In genomic region chr7:44259547-44260457, GRCh38 we compare ENCODE assay signal across 10 cellular contexts. TPM values are rescaled to one million over a fixed set of nuclear protein-coding genes. Genes with fewer than 3 reads are reported as not detected.
DNase-seq lines count a peak whose midpoint lies in the region; ATAC-seq, FAIRE-seq and TF ChIP-seq lines count a peak whose summit lies in the region.
"Had no signal": no experiment of that assay in that cellular context is flagged by ENCODE, and none has a peak within 500 bp of the region (broad histone marks: within the 10 kb centered on the region; RNA-seq: fewer than 3 reads in every experiment).

No MANE protein-coding gene starts in this region.

- peak overlapping the region; percentile 95 for H3K27ac Mint-ChIP-seq in HFFc6
- no peak overlapping the region for H3K27ac Mint-ChIP-seq in astrocyte (ENCODE audit: unreplicated experiment)
- peak overlapping the region; percentile 91 for H3K27ac Mint-ChIP-seq in stimulated activated effector memory CD8-positive, alpha-beta T cell treated with anti-CD3 and anti-CD28 coated beads, Interleukin-12 subunit alpha, Interleukin-12 subunit beta, amount 100 ng/mL, for 72 hours

- H3K9me3 ChIP-seq in astrocyte (ENCODE audit: insufficient read depth, low read depth, low read length) = no peaks in the 10 kb centered on the region
- H3K9me3 ChIP-seq in right atrium auricular region = no peaks in the 10 kb centered on the region
- H3K9me3 ChIP-seq: neutrophil had no signal

- H3K36me3 Mint-ChIP-seq in HFFc6 (ENCODE audit: low read depth) (peaks cover 4% of the 10 kb centered on the region; the same call in 1 of the 2 replicates), astrocyte (ENCODE audit: low read depth, unreplicated experiment) (no peaks in the 10 kb centered on the region)
- H3K36me3 Mint-ChIP-seq in stimulated activated effector memory CD8-positive, alpha-beta T cell treated with anti-CD3 and anti-CD28 coated beads, Interleukin-12 subunit alpha, Interleukin-12 subunit beta, amount 100 ng/mL, for 72 hours = peaks cover 1% of the 10 kb centered on the region

- H3K27ac ChIP-seq in astrocyte (ENCODE audit: low read depth, low read length) (peak overlapping the region; percentile 21), right atrium auricular region (peak overlapping the region; percentile 89 to 97)
- H3K27ac ChIP-seq: neutrophil had no signal

- DNase-seq in HFFc6 (peak; percentile 95), astrocyte (ENCODE audit: low read depth) (peak; percentile 95), right atrium auricular region (ENCODE audit: low spot score) (peak; percentile 82), NOMO-1 treated with dmso at 0.1 percent for 144 hours (lab: John Stamatoyannopoulos, UW; ENCODE audit: unreplicated experiment) (no peak), HuH-7.5 (ENCODE audit: low spot score) (no peak)
- no peak for DNase-seq in stimulated activated effector memory CD8-positive, alpha-beta T cell treated with anti-CD3 and anti-CD28 coated beads, Interleukin-12 subunit alpha, Interleukin-12 subunit beta, amount 100 ng/mL, for 72 hours (ENCODE audit: low spot score in 2 of 2)

- no peaks in the 10 kb centered on the region for H3K36me3 ChIP-seq in astrocyte (ENCODE audit: insufficient read depth, low read length)
- no peaks in the 10 kb centered on the region for H3K36me3 ChIP-seq in right atrium auricular region
- H3K36me3 ChIP-seq: neutrophil had no signal

- no peak overlapping the region for H3K4me3 ChIP-seq in astrocyte (ENCODE audit: insufficient read depth, low read depth, low read length)
- H3K4me3 ChIP-seq in right atrium auricular region = no peak overlapping the region

- H3K4me1 Mint-ChIP-seq in HFFc6 (ENCODE audit: low read depth) (peaks cover 32% of the 10 kb centered on the region), astrocyte (ENCODE audit: low read depth, unreplicated experiment) (peaks cover 29% of the 10 kb centered on the region)
- peaks cover 55% of the 10 kb centered on the region for H3K4me1 Mint-ChIP-seq in stimulated activated effector memory CD8-positive, alpha-beta T cell treated with anti-CD3 and anti-CD28 coated beads, Interleukin-12 subunit alpha, Interleukin-12 subunit beta, amount 100 ng/mL, for 72 hours

- no peaks in the 10 kb centered on the region for H4K20me1 ChIP-seq in astrocyte (ENCODE audit: insufficient read depth, low read length)

- no peaks in the 10 kb centered on the region for H3K79me2 ChIP-seq in astrocyte (ENCODE audit: insufficient read depth, low read length)

- H3K9me3 Mint-ChIP-seq in HFFc6 (no peaks in the 10 kb centered on the region), astrocyte (ENCODE audit: unreplicated experiment) (no peaks in the 10 kb centered on the region)
- H3K9me3 Mint-ChIP-seq in stimulated activated effector memory CD8-positive, alpha-beta T cell treated with anti-CD3 and anti-CD28 coated beads, Interleukin-12 subunit alpha, Interleukin-12 subunit beta, amount 100 ng/mL, for 72 hours = no peaks in the 10 kb centered on the region

- peaks cover 30% of the 10 kb centered on the region for H3K4me1 ChIP-seq in astrocyte (ENCODE audit: insufficient read depth, low read length)
- H3K4me1 ChIP-seq in right atrium auricular region = peaks cover 0 to 94% of the 10 kb centered on the region in 2 donors

- peak; percentile 97 for FAIRE-seq in astrocyte (lab: Jason Lieb, UNC)
- FAIRE-seq: TTC549 had no signal

- no peak overlapping the region for H3K9ac ChIP-seq in astrocyte (ENCODE audit: low read length)

- H2AFZ ChIP-seq in astrocyte (ENCODE audit: low read depth, low read length) = peak overlapping the region; percentile 2

- no peak for ATAC-seq in stimulated activated effector memory CD8-positive, alpha-beta T cell treated with anti-CD3 and anti-CD28 coated beads, Interleukin-12 subunit alpha, Interleukin-12 subunit beta, amount 100 ng/mL, for 72 hours
- no peak for ATAC-seq in HG03378 (IDR thresholded peaks at IDR 0.05; ENCODE audit: unreplicated experiment)
- no peak for ATAC-seq in HG03520 (IDR thresholded peaks at IDR 0.05; ENCODE audit: unreplicated experiment)

- H3K27me3 ChIP-seq in astrocyte (ENCODE audit: insufficient read depth, low read length) = peaks cover 10% of the 10 kb centered on the region
- no peaks in the 10 kb centered on the region for H3K27me3 ChIP-seq in right atrium auricular region
- H3K27me3 ChIP-seq: neutrophil had no signal

- H3K4me3 Mint-ChIP-seq in HFFc6 (peak overlapping the region; percentile 66), astrocyte (ENCODE audit: unreplicated experiment) (peak overlapping the region; percentile 45)
- H3K4me3 Mint-ChIP-seq in stimulated activated effector memory CD8-positive, alpha-beta T cell treated with anti-CD3 and anti-CD28 coated beads, Interleukin-12 subunit alpha, Interleukin-12 subunit beta, amount 100 ng/mL, for 72 hours = peak overlapping the region; percentile 43

- H3K27me3 Mint-ChIP-seq in HFFc6 (ENCODE audit: insufficient read depth) = peaks cover 3% of the 10 kb centered on the region
- H3K27me3 Mint-ChIP-seq in astrocyte (ENCODE audit: low read depth, unreplicated experiment) = peaks cover 27% of the 10 kb centered on the region

- TF ChIP-seq CTCF in HFFc6 (IDR thresholded peaks at IDR 0.05) (no peak), astrocyte (IDR thresholded peaks at IDR 0.05; ENCODE audit: insufficient read depth, low read depth, low read length) (no peak), right atrium auricular region (IDR thresholded peaks at IDR 0.05) (no peak)

- peak overlapping the region; percentile 25 for H3K4me2 ChIP-seq in astrocyte (ENCODE audit: low read length)

RNA-seq across cellular contexts. Expression of gene YKT6, which starts 59.0 kb away (rescaled TPM):
- total RNA-seq in HFFc6 (2021; fragmentation: NEBNext Ultra II Directional; extraction: Animal tissue kit (Norgen Biotek cat#: 25700)) = 100 to 1,000 TPM; 155 to 174 (median 167) TPM
- total RNA-seq in astrocyte = 215 and 216 TPM in 2 replicates
- 10 to 100 TPM; 43.9 to 44.9 TPM for total RNA-seq in right atrium auricular region

Comparison
In these comparisons a context has a peak if more than half of its experiments do, and no peak if none do; other contexts are left out.
1. DNase-seq: peak in HFFc6 (single experiment), astrocyte (single experiment) and right atrium auricular region (single experiment); none in stimulated activated effector memory CD8-positive, alpha-beta T cell treated with anti-CD3 and anti-CD28 coated beads, Interleukin-12 subunit alpha, Interleukin-12 subunit beta, amount 100 ng/mL, for 72 hours (0 of 2), NOMO-1 treated with dmso at 0.1 percent for 144 hours (single experiment) and HuH-7.5 (single experiment).
2. Peak in every context shown above with its lines, with median percentiles within 50 percentile points of each other: H3K4me3 Mint-ChIP-seq.